Comparison of ENCODE assay signal across 8 cellular contexts in the genomic region with DNA sequence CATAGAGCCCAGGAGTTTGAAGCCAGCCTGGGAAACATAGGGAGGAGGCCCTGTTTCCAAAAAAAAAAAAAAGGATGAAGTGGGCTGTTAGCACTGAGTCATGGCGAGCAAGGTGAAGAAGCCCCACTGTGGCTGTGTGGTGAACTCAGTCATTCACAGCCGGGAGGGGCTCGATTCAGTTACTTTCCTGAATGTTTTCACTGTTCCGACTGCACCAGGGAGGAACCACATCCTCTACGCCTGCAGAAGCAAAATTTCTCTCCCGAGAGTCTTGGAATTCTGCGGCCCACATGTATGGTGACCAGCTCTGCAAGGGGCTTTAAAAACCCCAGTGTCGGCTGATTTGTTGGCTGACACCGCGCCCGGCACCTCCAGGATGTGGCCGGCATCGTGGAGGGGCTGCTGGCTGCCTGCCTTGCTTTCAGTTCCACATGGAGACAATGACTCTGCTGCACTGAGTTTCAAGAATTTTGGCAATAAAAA. TPM values are rescaled to one million over a fixed set of nuclear protein-coding genes. Genes with fewer than 3 reads are reported as not detected.
A peak's percentile ranks its signal among the peaks of the same experiment; 100 is the strongest.
DNase-seq lines count a peak whose midpoint lies in the region; ATAC-seq and TF ChIP-seq lines count a peak whose summit lies in the region.

No MANE protein-coding gene starts in this region.

- TF ChIP-seq CTCF in WERI-Rb-1 (IDR thresholded peaks at IDR 0.05; ENCODE audit: low read depth, low read length) = no peak

- peak overlapping the region; percentile 41 for H3K4me3 Mint-ChIP-seq in T-helper 17 cell

- H3K9me3 ChIP-seq in T-helper 17 cell (ENCODE audit: control insufficient read depth, low read length, poor library complexity, severe bottlenecking) (no peaks in the 10 kb centered on the region), WERI-Rb-1 (ENCODE audit: severe bottlenecking) (no peaks in the 10 kb centered on the region)

- peak overlapping the region; percentile 72 for H3K27ac Mint-ChIP-seq in T-helper 17 cell

- in situ Hi-C loops in Caki2 (cut with HindIII; ENCODE audit: low pct_unique_long_range_greater_than_20kb, low sequenced_read_pairs) = no loop called here

- H3K36me3 ChIP-seq in WERI-Rb-1 = no peaks in the 10 kb centered on the region

- H3K36me3 Mint-ChIP-seq in T-helper 17 cell (ENCODE audit: low read depth) = no peaks in the 10 kb centered on the region

- H3K4me3 ChIP-seq in WERI-Rb-1 (ENCODE audit: low read depth, low read length) = no peak overlapping the region

- ATAC-seq in HG02610 (IDR thresholded peaks at IDR 0.05; ENCODE audit: unreplicated experiment) (peak; percentile 53), T-helper 17 cell (peak; percentile 58)

- H3K4me1 Mint-ChIP-seq in T-helper 17 cell = peaks cover 19% of the 10 kb centered on the region

- no peaks in the 10 kb centered on the region for H3K27me3 ChIP-seq in WERI-Rb-1 (ENCODE audit: insufficient read depth, low read depth, severe bottlenecking)

- no peak overlapping the region for H3K27ac ChIP-seq in WERI-Rb-1

- H3K27me3 Mint-ChIP-seq in T-helper 17 cell = no peaks in the 10 kb centered on the region

- DNase-seq in Caki2 (ENCODE audit: low read depth) (peak; percentile 36), T-helper 17 cell (no peak), dermis blood vessel endothelial cell (peak; percentile 48), occipital lobe (lab: John Stamatoyannopoulos, UW) (peak; percentile 32), WERI-Rb-1 (no peak), NCI-H446 treated with DMSO at 0.1 percent for 48 hours (lab: John Stamatoyannopoulos, UW) (no peak), NCI-H2227 (lab: John Stamatoyannopoulos, UW; ENCODE audit: unreplicated experiment) (no peak)

RNA-seq across cellular contexts. Expression of a gene that starts 27.8 kb away (rescaled TPM):
- 21.5 and 46.8 TPM in 2 replicates for total RNA-seq in Caki2 (2014; rRNA removed; shearing (Covaris generic); ENCODE audit: low replicate concordance)
- total RNA-seq in T-helper 17 cell = 10 to 100 TPM; 14.2 to 14.5 TPM
- 48.8 and 58.5 TPM in 2 replicates for total RNA-seq in dermis blood vessel endothelial cell
- total RNA-seq in occipital lobe = 55.8 TPM

RNA-seq across cellular contexts. Expression of a gene that starts 55.0 kb away (rescaled TPM):
- 94.1 and 98.7 TPM in 2 replicates for total RNA-seq in Caki2 (2014; rRNA removed; shearing (Covaris generic); ENCODE audit: low replicate concordance)
- total RNA-seq in T-helper 17 cell (1 to 10 TPM; 3.0 to 6.0 TPM), dermis blood vessel endothelial cell (28.2 and 45.6 TPM in 2 replicates), occipital lobe (4.1 TPM)

Comparison
In these comparisons a context has a peak if more than half of its experiments do, and no peak if none do; other contexts are left out.
1. DNase-seq: peak in Caki2 (single experiment), dermis blood vessel endothelial cell (single experiment) and occipital lobe (single experiment); none in T-helper 17 cell (0 of 3), WERI-Rb-1 (single experiment), NCI-H446 treated with DMSO at 0.1 percent for 48 hours (single experiment) and NCI-H2227 (single experiment).